14 cellular contexts compared by ENCODE assay signal in the genomic region with DNA sequence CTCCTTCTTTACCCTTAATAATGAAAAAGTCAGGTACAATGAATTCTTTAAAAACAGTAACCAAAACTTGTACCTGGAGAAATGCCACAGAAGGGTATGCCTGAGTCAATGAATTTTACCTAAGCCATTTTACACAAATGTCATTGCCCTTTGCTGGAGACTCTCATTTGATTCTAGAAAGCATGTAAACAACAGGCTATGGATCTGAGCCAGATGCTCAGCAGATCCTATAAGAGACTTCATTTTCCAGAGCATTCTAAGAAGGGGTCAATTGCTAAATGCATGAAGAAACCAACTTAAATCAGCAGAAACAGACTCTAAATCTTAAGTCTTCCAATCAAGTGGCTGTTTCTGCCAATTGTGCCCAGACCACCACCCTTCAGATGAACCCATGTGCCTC.
"Had no signal": no experiment of that assay in that cellular context is flagged by ENCODE, and none has a peak within 500 bp of the region (broad histone marks: within the 10 kb centered on the region; RNA-seq: fewer than 3 reads in every experiment).

No MANE protein-coding gene starts in this region.

- H3K9me3 Mint-ChIP-seq: activated CD4-positive, alpha-beta memory T cell treated with anti-CD3 and anti-CD28 coated beads for 36 hours; activated naive CD8-positive, alpha-beta T cell treated with anti-CD3 and anti-CD28 coated beads for 36 hours; activated T-cell treated with anti-CD3 and anti-CD28 coated beads, Interleukin-2, amount 50 U/mL, for 4 hours; natural killer cell treated with Interleukin-12 subunit alpha and Interleukin-12 subunit beta and Interleukin-15 and Interleukin-18, amount 100 ng/mL, for 72 hours had no signal

- ATAC-seq: activated T-cell treated with anti-CD3 and anti-CD28 coated beads, Interleukin-2, amount 50 U/mL, for 4 hours; left colon had no signal

- H3K27ac Mint-ChIP-seq: activated CD4-positive, alpha-beta memory T cell treated with anti-CD3 and anti-CD28 coated beads for 36 hours; activated naive CD8-positive, alpha-beta T cell treated with anti-CD3 and anti-CD28 coated beads for 36 hours; natural killer cell treated with Interleukin-12 subunit alpha and Interleukin-12 subunit beta and Interleukin-15 and Interleukin-18, amount 100 ng/mL, for 72 hours had no signal

- H3K4me3 Mint-ChIP-seq: activated CD4-positive, alpha-beta memory T cell treated with anti-CD3 and anti-CD28 coated beads for 36 hours; activated naive CD8-positive, alpha-beta T cell treated with anti-CD3 and anti-CD28 coated beads for 36 hours; activated T-cell treated with anti-CD3 and anti-CD28 coated beads, Interleukin-2, amount 50 U/mL, for 4 hours; natural killer cell treated with Interleukin-12 subunit alpha and Interleukin-12 subunit beta and Interleukin-15 and Interleukin-18, amount 100 ng/mL, for 72 hours had no signal

- H3K9me3 ChIP-seq: thyroid gland had no signal

- H3K27me3 ChIP-seq: thyroid gland had no signal

- H3K27me3 Mint-ChIP-seq: activated CD4-positive, alpha-beta memory T cell treated with anti-CD3 and anti-CD28 coated beads for 36 hours had no signal

- H3K27ac ChIP-seq: epithelial cell of prostate had no signal

- H3K36me3 ChIP-seq: thyroid gland had no signal

- H3K4me1 Mint-ChIP-seq: activated naive CD8-positive, alpha-beta T cell treated with anti-CD3 and anti-CD28 coated beads for 36 hours had no signal

- DNase-seq: activated CD4-positive, alpha-beta memory T cell treated with anti-CD3 and anti-CD28 coated beads for 36 hours; activated CD4-positive, alpha-beta T cell treated with anti-CD3 and anti-CD28 coated beads for 1 hour; activated gamma-delta T cell treated with Interleukin-2 at 50 U/mL for 16 hours; activated naive CD8-positive, alpha-beta T cell treated with anti-CD3 and anti-CD28 coated beads for 36 hours; activated T-cell treated with anti-CD3 and anti-CD28 coated beads, Interleukin-2, amount 50 U/mL, for 4 hours; aorta; effector memory CD4-positive, alpha-beta T cell; left colon; nucleus accumbens; thyroid gland had no signal

- H3K4me3 ChIP-seq: lung, skin epidermis, thyroid gland had no signal

- H3K36me3 Mint-ChIP-seq: activated CD4-positive, alpha-beta memory T cell treated with anti-CD3 and anti-CD28 coated beads for 36 hours; activated naive CD8-positive, alpha-beta T cell treated with anti-CD3 and anti-CD28 coated beads for 36 hours; natural killer cell treated with Interleukin-12 subunit alpha and Interleukin-12 subunit beta and Interleukin-15 and Interleukin-18, amount 100 ng/mL, for 72 hours had no signal
